In the genomic region with DNA sequence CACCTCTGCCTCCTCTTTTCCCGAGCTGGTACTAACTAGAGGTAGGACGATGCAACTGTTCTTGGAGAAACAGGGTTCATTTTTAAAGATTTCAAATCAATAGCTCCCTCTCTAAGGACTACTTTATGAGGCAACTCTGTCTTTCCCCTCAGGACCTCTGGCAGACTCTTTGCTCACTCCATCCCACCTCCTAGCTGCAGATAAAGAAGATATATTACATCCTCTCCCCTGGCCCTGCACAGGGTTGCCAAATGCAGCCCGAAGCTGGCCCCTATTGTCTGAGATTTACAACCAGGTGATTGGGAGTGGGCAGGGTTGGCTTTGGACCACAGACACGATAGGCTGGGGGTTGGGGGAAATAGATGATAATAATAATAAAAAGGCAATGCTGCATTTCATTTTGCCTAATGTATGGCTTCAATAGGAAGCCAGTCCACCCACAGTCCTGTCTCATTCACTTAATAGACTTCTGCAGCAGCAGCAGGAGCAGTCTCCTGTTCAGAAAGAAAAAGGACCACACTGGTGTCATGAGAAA, we compare ENCODE assay signal across 1 cellular context.
TF ChIP-seq lines count a peak whose summit lies in the region.

No MANE protein-coding gene starts in this region.

TF ChIP-seq in WTC11, 78 proteins besides CTCF, POLR2A, EP300 and RAD21 (continued from another document):
- TF ChIP-seq, protein P1, sequence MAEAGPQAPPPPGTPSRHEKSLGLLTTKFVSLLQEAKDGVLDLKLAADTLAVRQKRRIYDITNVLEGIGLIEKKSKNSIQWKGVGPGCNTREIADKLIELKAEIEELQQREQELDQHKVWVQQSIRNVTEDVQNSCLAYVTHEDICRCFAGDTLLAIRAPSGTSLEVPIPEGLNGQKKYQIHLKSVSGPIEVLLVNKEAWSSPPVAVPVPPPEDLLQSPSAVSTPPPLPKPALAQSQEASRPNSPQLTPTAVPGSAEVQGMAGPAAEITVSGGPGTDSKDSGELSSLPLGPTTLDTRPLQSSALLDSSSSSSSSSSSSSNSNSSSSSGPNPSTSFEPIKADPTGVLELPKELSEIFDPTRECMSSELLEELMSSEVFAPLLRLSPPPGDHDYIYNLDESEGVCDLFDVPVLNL (CRISPR knock-in tag; IDR thresholded peaks at IDR 0.05; ENCODE audit: borderline replicate concordance, low read depth) = no peak
